In the genomic region with DNA sequence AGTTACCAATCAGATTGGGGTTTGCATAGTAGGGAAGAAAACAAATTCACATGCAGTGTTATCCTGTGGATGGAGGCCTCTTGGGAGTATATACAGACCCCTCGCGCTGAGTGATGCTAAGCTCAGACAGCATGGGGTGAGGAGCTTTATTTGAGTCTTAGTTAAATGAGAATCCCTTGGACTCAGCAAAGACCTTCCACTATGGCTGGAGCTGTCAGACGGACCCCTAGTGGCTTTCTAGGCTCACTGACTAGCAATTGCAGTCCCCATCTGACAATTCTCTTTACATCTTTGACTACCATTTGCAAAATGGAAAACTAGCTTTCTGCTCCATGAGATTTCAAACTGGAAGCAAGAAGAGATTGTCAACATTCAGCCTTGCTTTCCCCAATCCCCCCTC, we compare ENCODE assay signal across 17 cellular contexts.
A peak's percentile ranks its signal among the peaks of the same experiment; 100 is the strongest.
DNase-seq lines count a peak whose midpoint lies in the region; ATAC-seq, FAIRE-seq and TF ChIP-seq lines count a peak whose summit lies in the region.
"Had no signal": no experiment of that assay in that cellular context is flagged by ENCODE, and none has a peak within 500 bp of the region (broad histone marks: within the 10 kb centered on the region; RNA-seq: fewer than 3 reads in every experiment).

No MANE protein-coding gene starts in this region.

- H3K9me3 ChIP-seq in WERI-Rb-1 (ENCODE audit: severe bottlenecking) (no peaks in the 10 kb centered on the region), lower lobe of right lung (no peaks in the 10 kb centered on the region), body of pancreas (no peaks in the 10 kb centered on the region)
- H3K9me3 ChIP-seq: ascending aorta, sigmoid colon had no signal

- peak; percentile 76 for DNase-seq in D341Med (ENCODE audit: low spot score)
- peak; percentile 27 for DNase-seq in HEK293T (ENCODE audit: extremely low spot score)
- peak; percentile 32 for DNase-seq in WERI-Rb-1
- peak; percentile 21 for DNase-seq in medulla oblongata (ENCODE audit: extremely low spot score)
- DNase-seq in lower lobe of right lung: no peak
- DNase-seq in GM12892 (ENCODE audit: insufficient read length): no peak
- DNase-seq in H4 (ENCODE audit: low spot score): no peak
- no peak for DNase-seq in body of pancreas
- DNase-seq: activated CD4-positive, alpha-beta T cell treated with anti-CD3 and anti-CD28 coated beads, Interleukin-2, amount 10 ng/mL, durations not matched to agents 7 days and 5 days; C1 segment of cervical spinal cord; effector CD4-positive, alpha-beta T cell; KBM-7; NCI-H2171 treated with DMSO at 0.1 percent for 48 hours; sigmoid colon; T-helper 17 cell had no signal

- POLR2A ChIA-PET in HEK293T (lab: Yijun Ruan, JAX): no interaction called here

- TF ChIP-seq POLR2A in GM12892 (IDR thresholded peaks at IDR 0.05; ENCODE audit: low read depth, low read length) (no peak), body of pancreas (IDR thresholded peaks at IDR 0.05) (no peak)

- H3K4me3 ChIP-seq in WERI-Rb-1 (ENCODE audit: low read depth, low read length) (no peak overlapping the region), lower lobe of right lung (no peak overlapping the region), body of pancreas (no peak overlapping the region)
- H3K4me3 ChIP-seq: ascending aorta, sigmoid colon had no signal

- TF ChIP-seq CTCF in WERI-Rb-1 (IDR thresholded peaks at IDR 0.05; ENCODE audit: low read depth, low read length) (peak; percentile 54; the same call in 1 of the 2 replicates), lower lobe of right lung (IDR thresholded peaks at IDR 0.05) (no peak), body of pancreas (IDR thresholded peaks at IDR 0.05) (no peak)

- WGBS in body of pancreas, 2 donors: 81 to 90% methylated on average over 3 of the region's 3 CpGs

- H3K36me3 ChIP-seq in WERI-Rb-1: no peaks in the 10 kb centered on the region
- H3K36me3 ChIP-seq in lower lobe of right lung: no peaks in the 10 kb centered on the region
- no peaks in the 10 kb centered on the region for H3K36me3 ChIP-seq in body of pancreas (replicated peaks in 1 of 2; ENCODE audit: insufficient read depth in 1 of 2, low read depth in 2 of 2)
- H3K36me3 ChIP-seq: ascending aorta, sigmoid colon had no signal

- FAIRE-seq in GM12892 (lab: Jason Lieb, UNC): no peak
- FAIRE-seq: frontal cortex had no signal

- ATAC-seq in lower lobe of right lung (no peak), body of pancreas (no peak)
- ATAC-seq: T-helper 17 cell had no signal

- H3K27ac ChIP-seq in WERI-Rb-1 (no peak overlapping the region), lower lobe of right lung (no peak overlapping the region), body of pancreas (no peak overlapping the region)
- H3K27ac ChIP-seq: ascending aorta, sigmoid colon had no signal

- H3K4me1 ChIP-seq in lower lobe of right lung (no peaks in the 10 kb centered on the region), body of pancreas (peaks cover 5% of the 10 kb centered on the region)
- H3K4me1 ChIP-seq: ascending aorta had no signal

- intact Hi-C loops in lower lobe of right lung (cut with DNase I) (no loop called here), body of pancreas (cut with DNase I) (no loop called here)

- CTCF ChIA-PET in HEK293T (lab: Yijun Ruan, JAX): interaction anchor here (0.5 to 1.0 kb wide), 2 partner anchors 17 to 1333 kb away, joined by 3 read pairs; no protein-coding TSS in a partner anchor

- H3K27me3 ChIP-seq in WERI-Rb-1 (ENCODE audit: insufficient read depth, low read depth, severe bottlenecking) (no peaks in the 10 kb centered on the region), lower lobe of right lung (ENCODE audit: low read depth) (no peaks in the 10 kb centered on the region), body of pancreas (no peaks in the 10 kb centered on the region)
- H3K27me3 ChIP-seq: ascending aorta, sigmoid colon had no signal

TF ChIP-seq in HEK293T, 16 proteins besides CTCF, POLR2A, EP300 and RAD21:
- TF ChIP-seq ELF4 (IDR thresholded peaks at IDR 0.05): no peak
- TF ChIP-seq SP1 (IDR thresholded peaks at IDR 0.05): no peak
- no peak for TF ChIP-seq L3MBTL2 (conservative IDR thresholded peaks at IDR 0.05)
- no peak for TF ChIP-seq CTBP1 (IDR thresholded peaks at IDR 0.05; ENCODE audit: borderline replicate concordance)
- no peak for TF ChIP-seq FOXK2 (IDR thresholded peaks at IDR 0.05)
- no peak for TF ChIP-seq PKNOX1 (IDR thresholded peaks at IDR 0.05)
- TF ChIP-seq NFRKB (IDR thresholded peaks at IDR 0.05): no peak
- TF ChIP-seq FOXA1 (IDR thresholded peaks at IDR 0.05): no peak
- no peak for TF ChIP-seq SUZ12 (IDR thresholded peaks at IDR 0.05)
- TF ChIP-seq BHLHE40 (IDR thresholded peaks at IDR 0.05; ENCODE audit: borderline replicate concordance): no peak
- TF ChIP-seq ARNT (IDR thresholded peaks at IDR 0.05): no peak
- no peak for TF ChIP-seq ZNF384 (IDR thresholded peaks at IDR 0.05)
- TF ChIP-seq HDGF (IDR thresholded peaks at IDR 0.05; ENCODE audit: borderline replicate concordance): no peak
- TF ChIP-seq LEF1 (IDR thresholded peaks at IDR 0.05; ENCODE audit: borderline replicate concordance): no peak
- no peak for TF ChIP-seq TARDBP (IDR thresholded peaks at IDR 0.05)
- no peak for TF ChIP-seq FOXM1 (IDR thresholded peaks at IDR 0.05; ENCODE audit: borderline replicate concordance)

Comparison
In these comparisons a context has a peak if more than half of its experiments do, and no peak if none do; other contexts are left out.
1. DNase-seq: peak in D341Med (single experiment), HEK293T (single experiment), WERI-Rb-1 (single experiment) and medulla oblongata (single experiment); none in lower lobe of right lung (single experiment), GM12892 (single experiment), H4 (single experiment) and body of pancreas (0 of 4).